Comparison of ENCODE assay signal across 8 cellular contexts in genomic region chr12:130871286-130872178, GRCh38. TPM values are rescaled to one million over a fixed set of nuclear protein-coding genes. Genes with fewer than 3 reads are reported as not detected.
DNase-seq lines count a peak whose midpoint lies in the region; ATAC-seq and TF ChIP-seq lines count a peak whose summit lies in the region.

RAN (plus strand) TSS chr12:130872066; CDS start chr12:130872594, 528 bp downstream.

- WGBS in liver = 4% methylated on average over 118 of the region's 118 CpGs

- H3K4me1 ChIP-seq in BLaER1 treated with 17β-estradiol and CSF1 and Interleukin-3, amounts not matched to agents 10 nM and 100 nM = peaks cover 38 to 45% (median 42%) of the 10 kb centered on the region in 10 experiments
- peaks cover 12 to 32% (median 25%) of the 10 kb centered on the region in 4 donors for H3K4me1 ChIP-seq in liver (ENCODE audit: control insufficient read depth in 4 of 4, insufficient read depth in 4 of 4, low read length in 3 of 4)

- H3K4me1 Mint-ChIP-seq in dendritic cell treated with granulocyte-macrophage colony-stimulating factor and Interleukin-4, amounts not matched to agents 40 ng/mL and 50 ng/mL, for 4 days (ENCODE audit: low read depth) = peaks cover 35% of the 10 kb centered on the region

- TF ChIP-seq CTCF in liver (IDR thresholded peaks at IDR 0.05; ENCODE audit: low read depth, low read length, missing input control) = no peak

- TF ChIP-seq RAD21 in liver (IDR thresholded peaks at IDR 0.05) = no peak

- H3K9me3 ChIP-seq in BLaER1 treated with 17β-estradiol and CSF1 and Interleukin-3, amounts not matched to agents 10 nM and 100 nM (replicated peaks in 1 of 11) = peaks cover 0 to 7% (median 0%) of the 10 kb centered on the region in 11 experiments; a peak in 2 of 22 replicates
- no peaks in the 10 kb centered on the region for H3K9me3 ChIP-seq in liver (ENCODE audit: control insufficient read depth in 4 of 4, low read length in 3 of 4)

- H3K27ac Mint-ChIP-seq in dendritic cell treated with granulocyte-macrophage colony-stimulating factor and Interleukin-4, amounts not matched to agents 40 ng/mL and 50 ng/mL, for 4 days = peak within 1 kb of the TSS; percentile 90

- H3K9me3 Mint-ChIP-seq in dendritic cell treated with granulocyte-macrophage colony-stimulating factor and Interleukin-4, amounts not matched to agents 40 ng/mL and 50 ng/mL, for 4 days = no peaks in the 10 kb centered on the region

- peak within 1 kb of the TSS; percentile 86 to 99 (median 94) for H3K4me2 ChIP-seq in BLaER1 treated with 17β-estradiol and CSF1 and Interleukin-3, amounts not matched to agents 10 nM and 100 nM

- H3K9ac ChIP-seq in BLaER1 treated with 17β-estradiol and CSF1 and Interleukin-3, amounts not matched to agents 10 nM and 100 nM = peak within 1 kb of the TSS; percentile 93 to 99 (median 97)
- H3K9ac ChIP-seq in liver (ENCODE audit: low read depth in 1 of 2, low read length in 2 of 2) = peak within 1 kb of the TSS; percentile 43 to 72

- H3K36me3 ChIP-seq in BLaER1 treated with 17β-estradiol and CSF1 and Interleukin-3, amounts not matched to agents 10 nM and 100 nM = peaks cover 37 to 42% (median 40%) of the 10 kb centered on the region in 11 experiments
- peaks cover 4 to 18% (median 11%) of the 10 kb centered on the region in 4 donors for H3K36me3 ChIP-seq in liver (ENCODE audit: control insufficient read depth in 4 of 4, insufficient read depth in 3 of 4, low read depth in 1 of 4, low read length in 3 of 4)

- peak within 1 kb of the TSS; percentile 92 for H3K4me3 Mint-ChIP-seq in dendritic cell treated with granulocyte-macrophage colony-stimulating factor and Interleukin-4, amounts not matched to agents 40 ng/mL and 50 ng/mL, for 4 days

- H3K27me3 Mint-ChIP-seq in dendritic cell treated with granulocyte-macrophage colony-stimulating factor and Interleukin-4, amounts not matched to agents 40 ng/mL and 50 ng/mL, for 4 days = no peaks in the 10 kb centered on the region

- peak within 1 kb of the TSS; percentile 81 to 99 (median 97) for H3K27ac ChIP-seq in BLaER1 treated with 17β-estradiol and CSF1 and Interleukin-3, amounts not matched to agents 10 nM and 100 nM
- peak within 1 kb of the TSS; percentile 69 to 87 for H3K27ac ChIP-seq in liver (ENCODE audit: low read depth in 1 of 2, low read length in 2 of 2)

- H3K4me3 ChIP-seq in BLaER1 treated with 17β-estradiol and CSF1 and Interleukin-3, amounts not matched to agents 10 nM and 100 nM = peak within 1 kb of the TSS; percentile 85 to 99 (median 91)
- peak within 1 kb of the TSS; percentile 81 to 99 (median 87) for H3K4me3 ChIP-seq in liver (ENCODE audit: low read depth in 1 of 3, low read length in 3 of 3)

- peak; percentile 69 for ATAC-seq in GM19372 (IDR thresholded peaks at IDR 0.05; ENCODE audit: low read depth, unreplicated experiment)
- peak; percentile 38 for ATAC-seq in HG03558 (IDR thresholded peaks at IDR 0.05; ENCODE audit: extremely low read depth, unreplicated experiment)

- DNase-seq in NCI-H748 treated with DMSO at 0.1 percent for 48 hours (lab: John Stamatoyannopoulos, UW) = peak; percentile 60
- peak; percentile 88 to 91 for DNase-seq in activated CD4-positive, alpha-beta T cell treated with anti-CD3 and anti-CD28 coated beads, Interleukin-2, amount 50 U/mL, for 4 hours
- DNase-seq in stimulated activated CD4-positive, alpha-beta T cell treated with anti-CD3 and anti-CD28 coated beads, Interleukin-4, amount 100 ng/mL, for 1 hour = peak; percentile 94

- H4K20me1 ChIP-seq in BLaER1 treated with 17β-estradiol and CSF1 and Interleukin-3, amounts not matched to agents 10 nM and 100 nM = peaks cover 35 to 45% (median 40%) of the 10 kb centered on the region in 11 experiments

- no peaks in the 10 kb centered on the region for H3K27me3 ChIP-seq in BLaER1 treated with 17β-estradiol and CSF1 and Interleukin-3, amounts not matched to agents 10 nM and 100 nM
- no peaks in the 10 kb centered on the region for H3K27me3 ChIP-seq in liver (ENCODE audit: control insufficient read depth in 4 of 4, insufficient read depth in 4 of 4, low read length in 3 of 4)

- H3K36me3 Mint-ChIP-seq in dendritic cell treated with granulocyte-macrophage colony-stimulating factor and Interleukin-4, amounts not matched to agents 40 ng/mL and 50 ng/mL, for 4 days (ENCODE audit: low read depth) = peaks cover 43% of the 10 kb centered on the region

- intact Hi-C loops in dendritic cell treated with granulocyte-macrophage colony-stimulating factor and Interleukin-4, amounts not matched to agents 40 ng/mL and 50 ng/mL, for 4 days (cut with micrococcal nuclease) = loop anchor here (1.0 kb wide), 1 partner anchor 32 kb away; the partner anchor contains the start of gene STX2

TF ChIP-seq in liver, 16 proteins besides CTCF, POLR2A, EP300 and RAD21:
- TF ChIP-seq FOXA2 (IDR thresholded peaks at IDR 0.05) (no peak), TAF1 (conservative IDR thresholded peaks at IDR 0.05) (no peak), YY1 (IDR thresholded peaks at IDR 0.05) (peak; percentile 77), ATF3 (IDR thresholded peaks at IDR 0.05) (no peak), REST (IDR thresholded peaks at IDR 0.05) (no peak), JUND (IDR thresholded peaks at IDR 0.05) (no peak), SP1 (IDR thresholded peaks at IDR 0.05) (no peak), ZBTB33 (IDR thresholded peaks at IDR 0.05) (no peak), EGR1 (IDR thresholded peaks at IDR 0.05; ENCODE audit: low read depth in 2 of 2) (no peak)

RNA-seq across cellular contexts. Expression of gene RAN, which starts in this region (rescaled TPM):
- total RNA-seq in liver = 100 to 1,000 TPM; 102 to 281 TPM
- polyA plus RNA-seq in liver = 100 to 1,000 TPM; 176 to 197 TPM

Comparison
In these comparisons a context has a peak if more than half of its experiments do, and no peak if none do; other contexts are left out.
1. Peak in every context shown above with its lines: DNase-seq, ATAC-seq, H3K4me3 ChIP-seq and H3K27ac ChIP-seq.